10 cellular contexts compared by ENCODE assay signal in genomic region chr2:16275718-16276117, GRCh38.
"Had no signal": no experiment of that assay in that cellular context is flagged by ENCODE, and none has a peak within 500 bp of the region (broad histone marks: within the 10 kb centered on the region; RNA-seq: fewer than 3 reads in every experiment).

No MANE protein-coding gene starts in this region.

- H3K9me3 ChIP-seq: HAP-1 had no signal

- H3K36me3 ChIP-seq: HAP-1 had no signal

- H3K27me3 Mint-ChIP-seq: IgD-negative memory B cell had no signal

- ATAC-seq: HCT116, HepG2 had no signal

- H3K4me1 Mint-ChIP-seq: IgD-negative memory B cell had no signal

- H3K4me1 ChIP-seq: HAP-1 had no signal

- H3K27ac Mint-ChIP-seq: HFFc6, IgD-negative memory B cell had no signal

- H3K4me3 ChIP-seq: GM23248, HAP-1 had no signal

- H3K36me3 Mint-ChIP-seq: IgD-negative memory B cell had no signal

- H3K4me3 Mint-ChIP-seq: HFFc6, IgD-negative memory B cell had no signal

- H3K27ac ChIP-seq: GM23248, HL-60 had no signal

- DNase-seq: GM23248, GOT3, H7, HFFc6, KBM-7 had no signal
